Comparison of ENCODE assay signal across 9 cellular contexts in genomic region chr15:74434260-74434915, GRCh38. TPM values are rescaled to one million over a fixed set of nuclear protein-coding genes. Genes with fewer than 3 reads are reported as not detected.
DNase-seq lines count a peak whose midpoint lies in the region; ATAC-seq and TF ChIP-seq lines count a peak whose summit lies in the region.
"Had no signal": no experiment of that assay in that cellular context is flagged by ENCODE, and none has a peak within 500 bp of the region (broad histone marks: within the 10 kb centered on the region; RNA-seq: fewer than 3 reads in every experiment).

No MANE protein-coding gene starts in this region.

- H3K27ac ChIP-seq in left ventricle myocardium inferior (replicated peaks): peak overlapping the region; percentile 70
- peak overlapping the region; percentile 70 to 97 (median 93) for H3K27ac ChIP-seq in spleen
- H3K27ac ChIP-seq: 22Rv1 had no signal

- ATAC-seq in WTC11: no peak
- ATAC-seq in HG02798 (IDR thresholded peaks at IDR 0.05; ENCODE audit: poor library complexity, unreplicated experiment): no peak

- H3K4me1 ChIP-seq in left ventricle myocardium inferior: peaks cover 26% of the 10 kb centered on the region
- H3K4me1 ChIP-seq in spleen: peaks cover 17 to 78% (median 64%) of the 10 kb centered on the region in 6 donors

- TF ChIP-seq CTCF in WTC11 (IDR thresholded peaks at IDR 0.05) (no peak), left ventricle myocardium inferior (IDR thresholded peaks at IDR 0.05; ENCODE audit: borderline replicate concordance) (no peak), spleen (IDR thresholded peaks at IDR 0.05 in 8 of 11, conservative IDR thresholded peaks at IDR 0.05 in 3 of 11) (no peak)

- no peak for TF ChIP-seq POLR2A in spleen (IDR thresholded peaks at IDR 0.05)

- DNase-seq in DMS 273 (lab: John Stamatoyannopoulos, UW; ENCODE audit: unreplicated experiment) (peak; percentile 23), DMS 273 treated with DMSO at 0.1 percent for 48 hours (lab: John Stamatoyannopoulos, UW) (no peak), WTC11 (ENCODE audit: low spot score) (no peak), left ventricle myocardium inferior (no peak), spleen (no peak), GM19240 (ENCODE audit: insufficient read length, low spot score) (no peak), EL (no peak)

- peak overlapping the region; percentile 53; the same call in 1 of the 2 replicates for H3K27ac Mint-ChIP-seq in WTC11

- no peaks in the 10 kb centered on the region for H3K9me3 Mint-ChIP-seq in WTC11

- no peaks in the 10 kb centered on the region for H3K9me3 ChIP-seq in left ventricle myocardium inferior (replicated peaks)
- no peaks in the 10 kb centered on the region for H3K9me3 ChIP-seq in spleen

- peaks cover 32% of the 10 kb centered on the region for H3K27me3 Mint-ChIP-seq in WTC11 (ENCODE audit: low read depth)

- CTCF ChIA-PET in WTC11 (lab: Charles Lee): interaction anchor here (0.6 to 11.8 kb wide), 11 partner anchors 14 to 398 kb away, joined by 3 to 136 read pairs (median 5); partner anchors contain the start of gene UBL7

- H3K36me3 ChIP-seq in left ventricle myocardium inferior (no peaks in the 10 kb centered on the region), spleen (no peaks in the 10 kb centered on the region)

- intact Hi-C loops in left ventricle myocardium inferior (cut with micrococcal nuclease): no loop called here
- intact Hi-C loops in spleen (cut with DNase I; ENCODE audit: low total_unique reads): no loop called here

- POLR2A ChIA-PET in WTC11 (lab: Charles Lee): interaction anchor here (0.7 to 1.9 kb wide), 3 partner anchors 26 to 844 kb away, joined by 4 to 7 read pairs (median 5); no protein-coding TSS in a partner anchor

- peak overlapping the region; percentile 94 for H3K4me3 ChIP-seq in left ventricle myocardium inferior
- peak overlapping the region; percentile 7 to 98 (median 88) for H3K4me3 ChIP-seq in spleen

- peaks cover 46% of the 10 kb centered on the region for H3K4me1 Mint-ChIP-seq in WTC11

- no peaks in the 10 kb centered on the region for H3K36me3 Mint-ChIP-seq in WTC11

- WGBS in spleen, 5 donors: 35 to 54% (median 42%) methylated on average over 11 to 12 of the region's 12 CpGs

- H3K4me3 Mint-ChIP-seq in WTC11: peak overlapping the region; percentile 68

- peaks cover 16% of the 10 kb centered on the region for H3K27me3 ChIP-seq in left ventricle myocardium inferior (ENCODE audit: low read depth)
- H3K27me3 ChIP-seq in spleen (replicated peaks in 1 of 7): peaks cover 0 to 17% (median 0%) of the 10 kb centered on the region in 7 donors

TF ChIP-seq in WTC11, 78 proteins besides CTCF, POLR2A, EP300 and RAD21 (continues in another document):
- TF ChIP-seq FOXK1 (CRISPR knock-in tag; IDR thresholded peaks at IDR 0.05) (no peak), AR (CRISPR knock-in tag; IDR thresholded peaks at IDR 0.05) (no peak), ZSCAN18 (CRISPR knock-in tag; IDR thresholded peaks at IDR 0.05) (no peak), ATF2 (CRISPR knock-in tag; IDR thresholded peaks at IDR 0.05; ENCODE audit: borderline replicate concordance, low read depth) (no peak), HMGA2 (CRISPR knock-in tag; IDR thresholded peaks at IDR 0.05) (no peak), ZNF396 (CRISPR knock-in tag; IDR thresholded peaks at IDR 0.05; ENCODE audit: borderline replicate concordance) (no peak), ARID4B (CRISPR knock-in tag; IDR thresholded peaks at IDR 0.05; ENCODE audit: borderline replicate concordance) (no peak), NFE2L1 (CRISPR knock-in tag; IDR thresholded peaks at IDR 0.05) (no peak), E2F5 (CRISPR knock-in tag; IDR thresholded peaks at IDR 0.05) (no peak)

RNA-seq across cellular contexts. Expression of gene SEMA7A, which starts 0.6 kb away (rescaled TPM):
- total RNA-seq in WTC11 (2021): 13.7 to 17.9 TPM (median 14.2 TPM) in 3 replicates
- 1.5 TPM for total RNA-seq in left ventricle myocardium inferior
- 100 to 1,000 TPM in 5 of 7 donors, 10 to 100 TPM in 2; 74.9 to 150 (median 132) TPM for total RNA-seq in spleen
- polyA plus RNA-seq in spleen: 100 to 1,000 TPM in 1 of 3 donors, 10 to 100 TPM in 2; 41.6 to 154 (median 78.4) TPM

RNA-seq across cellular contexts. Expression of gene UBL7, which starts 26.6 kb away (rescaled TPM):
- total RNA-seq in WTC11 (2021) (62.1 to 70.1 TPM (median 70.1 TPM) in 3 replicates), left ventricle myocardium inferior (52.3 TPM), spleen (10 to 100 TPM; 37.4 to 83.9 (median 47.8) TPM)
- polyA plus RNA-seq in spleen: 10 to 100 TPM; 36.9 to 58.2 (median 42.3) TPM
